In genomic region chr14:81234268-81234667, GRCh38 we compare ENCODE assay signal across 23 cellular contexts. TPM values are rescaled to one million over a fixed set of nuclear protein-coding genes. Genes with fewer than 3 reads are reported as not detected.
DNase-seq lines count a peak whose midpoint lies in the region; ATAC-seq and TF ChIP-seq lines count a peak whose summit lies in the region.
"Had no signal": no experiment of that assay in that cellular context is flagged by ENCODE, and none has a peak within 500 bp of the region (broad histone marks: within the 10 kb centered on the region; RNA-seq: fewer than 3 reads in every experiment).

No MANE protein-coding gene starts in this region.

- no peaks in the 10 kb centered on the region; the same call in none of the 2 replicates for H3K27me3 Mint-ChIP-seq in WTC11 (ENCODE audit: low read depth)

- DNase-seq in DMS 273 (lab: John Stamatoyannopoulos, UW; ENCODE audit: unreplicated experiment), result peak; percentile 19
- no peak for DNase-seq in DMS 273 treated with DMSO at 0.1 percent for 48 hours (lab: John Stamatoyannopoulos, UW)
- peak; percentile 21 for DNase-seq in NCI-H1105 treated with DMSO at 0.1 percent for 48 hours (lab: John Stamatoyannopoulos, UW)
- DNase-seq in cardiac fibroblast (ENCODE audit: low read depth in 2 of 2), result peak; percentile 25 to 31
- DNase-seq in renal cortical epithelial cell (ENCODE audit: low read depth), result peak; percentile 44
- DNase-seq in superior temporal gyrus (ENCODE audit: extremely low spot score), result no peak
- DNase-seq in DMS53 treated with DMSO at 0.1 percent for 48 hours (lab: John Stamatoyannopoulos, UW; ENCODE audit: unreplicated experiment), result no peak
- DNase-seq in WTC11 (ENCODE audit: low spot score), result no peak
- DNase-seq: activated CD4-positive, alpha-beta T cell treated with anti-CD3 and anti-CD28 coated beads, Interleukin-2, amount 50 U/mL, for 4 hours; activated naive CD4-positive, alpha-beta T cell treated with anti-CD3 and anti-CD28 coated beads, Interleukin-2, amount 10 ng/mL, durations not matched to agents 7 days and 5 days; activated T-cell treated with anti-CD3 and anti-CD28 coated beads, Interleukin-2, amount 50 U/mL, for 48 hours; BE2C; Calu3; head of caudate nucleus; NCI-H510A treated with DMSO at 0.1 percent for 48 hours; occipital lobe; SHP77; sigmoid colon; stimulated activated CD4-positive, alpha-beta T cell treated with anti-CD3 and anti-CD28 coated beads, Interleukin-2, amount 100 ng/mL, for 24 hours; stimulated activated naive CD8-positive, alpha-beta T cell treated with anti-CD3 and anti-CD28 coated beads, Interleukin-15, Interleukin-2, amounts not matched to agents 100 U/mL and 50 U/mL, for 24 hours; transverse colon; WERI-Rb-1 had no signal

- TF ChIP-seq CTCF in cardiac fibroblast (IDR thresholded peaks at IDR 0.05; ENCODE audit: low read depth, low read length) (no peak), WTC11 (IDR thresholded peaks at IDR 0.05) (no peak)

- no peak overlapping the region for H3K27ac Mint-ChIP-seq in WTC11
- H3K27ac Mint-ChIP-seq: activated naive CD4-positive, alpha-beta T cell treated with anti-CD3 and anti-CD28 coated beads, Interleukin-2, amount 10 ng/mL, durations not matched to agents 7 days and 5 days had no signal

- CTCF ChIA-PET in WTC11 (lab: Charles Lee), result interaction anchor here (1.1 kb wide), 1 partner anchor 18 kb away, joined by 3 read pairs; no protein-coding TSS in a partner anchor

- H3K36me3 Mint-ChIP-seq in WTC11, result peaks cover 6% of the 10 kb centered on the region
- H3K36me3 Mint-ChIP-seq: activated naive CD4-positive, alpha-beta T cell treated with anti-CD3 and anti-CD28 coated beads, Interleukin-2, amount 10 ng/mL, durations not matched to agents 7 days and 5 days had no signal

- no peak overlapping the region for H3K4me3 ChIP-seq in cardiac fibroblast (replicated peaks in 1 of 2; ENCODE audit: low read depth in 2 of 2, low read length in 2 of 2)
- H3K4me3 ChIP-seq: ascending aorta, sigmoid colon, transverse colon had no signal

- peaks cover 11% of the 10 kb centered on the region for H3K4me1 Mint-ChIP-seq in WTC11
- H3K4me1 Mint-ChIP-seq: activated naive CD4-positive, alpha-beta T cell treated with anti-CD3 and anti-CD28 coated beads, Interleukin-2, amount 10 ng/mL, durations not matched to agents 7 days and 5 days had no signal

- no peak for ATAC-seq in WTC11
- ATAC-seq: stimulated activated naive CD8-positive, alpha-beta T cell treated with anti-CD3 and anti-CD28 coated beads, Interleukin-15, Interleukin-2, amounts not matched to agents 100 U/mL and 50 U/mL, for 24 hours had no signal

- POLR2A ChIA-PET in WTC11 (lab: Charles Lee), result interaction anchor here (1.2 kb wide), 1 partner anchor 15 kb away, joined by 3 read pairs; no protein-coding TSS in a partner anchor

- H3K9me3 Mint-ChIP-seq in WTC11, result peaks cover 37% of the 10 kb centered on the region
- H3K9me3 Mint-ChIP-seq: activated naive CD4-positive, alpha-beta T cell treated with anti-CD3 and anti-CD28 coated beads, Interleukin-2, amount 10 ng/mL, durations not matched to agents 7 days and 5 days had no signal

- no peak overlapping the region for H3K4me3 Mint-ChIP-seq in WTC11
- H3K4me3 Mint-ChIP-seq: activated naive CD4-positive, alpha-beta T cell treated with anti-CD3 and anti-CD28 coated beads, Interleukin-2, amount 10 ng/mL, durations not matched to agents 7 days and 5 days had no signal

TF ChIP-seq in WTC11, 78 proteins besides CTCF, POLR2A, EP300 and RAD21:
- TF ChIP-seq ERG (CRISPR knock-in tag; IDR thresholded peaks at IDR 0.05), result no peak
- TF ChIP-seq ATF1 (CRISPR knock-in tag; IDR thresholded peaks at IDR 0.05), result no peak
- TF ChIP-seq KAT7 (CRISPR knock-in tag; IDR thresholded peaks at IDR 0.05; ENCODE audit: borderline replicate concordance), result no peak
- TF ChIP-seq ZNF232 (CRISPR knock-in tag; IDR thresholded peaks at IDR 0.05), result no peak
- TF ChIP-seq ZNF425 (CRISPR knock-in tag; conservative IDR thresholded peaks at IDR 0.05), result no peak
- TF ChIP-seq ZNF317 (CRISPR knock-in tag; IDR thresholded peaks at IDR 0.05; ENCODE audit: borderline replicate concordance, low read depth), result no peak
- no peak for TF ChIP-seq FOXP1 (CRISPR knock-in tag; IDR thresholded peaks at IDR 0.05; ENCODE audit: borderline replicate concordance)
- TF ChIP-seq ETV6 (CRISPR knock-in tag; IDR thresholded peaks at IDR 0.05), result no peak
- TF ChIP-seq SMAD3 (CRISPR knock-in tag; IDR thresholded peaks at IDR 0.05; ENCODE audit: borderline replicate concordance), result no peak
- no peak for TF ChIP-seq TEAD4 (CRISPR knock-in tag; IDR thresholded peaks at IDR 0.05)
- TF ChIP-seq USF1 (CRISPR knock-in tag; IDR thresholded peaks at IDR 0.05), result no peak

RNA-seq across cellular contexts. Expression of gene GTF2A1, which starts 13.5 kb away (rescaled TPM):
- total RNA-seq in renal cortical epithelial cell (18.4 and 30.4 TPM in 2 replicates), WTC11 (2021) (44.3 to 49.0 TPM (median 45.2 TPM) in 3 replicates)

Comparison
In these comparisons a context has a peak if more than half of its experiments do, and no peak if none do; other contexts are left out.
1. DNase-seq: peak in DMS 273 (single experiment), NCI-H1105 treated with DMSO at 0.1 percent for 48 hours (single experiment), cardiac fibroblast (2 of 2) and renal cortical epithelial cell (single experiment); none in DMS 273 treated with DMSO at 0.1 percent for 48 hours (single experiment), superior temporal gyrus (single experiment), DMS53 treated with DMSO at 0.1 percent for 48 hours (single experiment) and WTC11 (single experiment).